ENCODE assay signal across 9 cellular contexts in the genomic region with DNA sequence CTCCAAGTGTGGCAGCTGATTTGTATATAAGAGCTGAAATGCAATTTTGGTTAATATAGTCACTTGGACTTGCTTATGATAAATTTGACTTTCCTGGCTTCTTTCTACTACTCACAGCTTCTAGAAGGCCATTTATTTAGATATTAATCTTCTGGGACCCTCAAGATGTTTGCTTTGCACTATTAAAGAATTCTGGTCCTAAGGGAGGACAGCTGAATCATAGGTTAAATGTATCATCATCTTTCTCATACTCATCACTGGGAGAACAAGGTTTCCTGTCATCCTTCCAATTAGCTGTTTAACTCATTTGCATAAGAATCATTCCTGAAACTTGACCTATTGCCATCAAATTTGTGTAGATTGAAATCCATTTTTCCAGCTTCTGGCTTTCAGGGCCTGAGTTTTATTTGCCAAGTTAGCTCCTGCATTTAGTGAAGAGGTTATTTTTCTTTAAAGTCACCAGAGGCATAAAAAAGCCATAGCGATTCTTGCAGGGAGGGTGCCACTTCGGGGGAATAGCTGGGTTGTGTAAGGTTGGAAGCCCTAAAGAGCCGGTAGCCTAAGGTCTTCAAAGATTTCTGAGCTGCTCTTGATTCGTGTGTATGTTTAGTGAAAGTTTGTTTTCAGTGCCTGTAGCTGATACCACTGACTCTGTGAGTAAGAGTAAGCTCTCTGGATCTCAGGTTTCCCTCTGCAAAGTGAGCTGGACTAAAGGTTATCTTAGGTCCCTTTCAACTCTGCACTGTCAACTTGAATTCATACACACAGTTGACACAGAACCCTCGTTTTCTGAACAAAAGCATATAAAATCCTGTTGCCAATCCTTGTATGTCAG. TPM values are rescaled to one million over a fixed set of nuclear protein-coding genes. Genes with fewer than 3 reads are reported as not detected.
DNase-seq lines count a peak whose midpoint lies in the region; ATAC-seq and TF ChIP-seq lines count a peak whose summit lies in the region.
"Had no signal": no experiment of that assay in that cellular context is flagged by ENCODE, and none has a peak within 500 bp of the region (broad histone marks: within the 10 kb centered on the region; RNA-seq: fewer than 3 reads in every experiment).

No MANE protein-coding gene starts in this region.

- no peak for TF ChIP-seq EP300 in ovary (IDR thresholded peaks at IDR 0.05)

- H3K9me3 Mint-ChIP-seq in CD8-positive, alpha-beta memory T cell: no peaks in the 10 kb centered on the region

- ATAC-seq in HG03342 (IDR thresholded peaks at IDR 0.05; ENCODE audit: unreplicated experiment) (no peak), HG03439 (IDR thresholded peaks at IDR 0.05; ENCODE audit: unreplicated experiment) (no peak)

- H3K36me3 Mint-ChIP-seq in CD8-positive, alpha-beta memory T cell: peaks cover 3 to 60% (median 4%) of the 10 kb centered on the region in 3 donors

- peak overlapping the region; percentile 88 for H3K27ac ChIP-seq in CD8-positive, alpha-beta memory T cell (ENCODE audit: low read depth, low read length)
- H3K27ac ChIP-seq in dorsolateral prefrontal cortex (peak overlapping the region in 11 of 59 donors; percentile 7 to 98 (median 93)), ovary (peak overlapping the region in 1 of 2 donors; percentile 3)

- H3K9me3 ChIP-seq in CD8-positive, alpha-beta memory T cell (ENCODE audit: low read length): no peaks in the 10 kb centered on the region
- H3K9me3 ChIP-seq in ovary: no peaks in the 10 kb centered on the region

- DNase-seq in CD8-positive, alpha-beta memory T cell: no peak
- peak; percentile 80 for DNase-seq in LNCaP clone FGC (ENCODE audit: low read depth)
- no peak for DNase-seq in dorsolateral prefrontal cortex
- no peak for DNase-seq in ovary
- no peak for DNase-seq in SIG-M5 treated with dmso at 0.1 percent for 504 hours (lab: John Stamatoyannopoulos, UW; ENCODE audit: unreplicated experiment)
- no peak for DNase-seq in H4 (ENCODE audit: low spot score)
- DNase-seq: mammary epithelial cell had no signal

- WGBS in ovary, 3 donors: 51 to 65% (median 52%) methylated on average over 5 of the region's 5 CpGs

- TF ChIP-seq CTCF in LNCaP clone FGC (IDR thresholded peaks at IDR 0.05; ENCODE audit: control insufficient read depth, extremely low read depth, insufficient read depth) (no peak), dorsolateral prefrontal cortex (IDR thresholded peaks at IDR 0.05 in 54 of 56, conservative IDR thresholded peaks at IDR 0.05 in 2 of 56; ENCODE audit: low read depth in 1 of 56, partially characterized antibody in 56 of 56) (no peak), ovary (IDR thresholded peaks at IDR 0.05) (no peak)

- CTCF ChIA-PET in CD8-positive, alpha-beta memory T cell (lab: Charles Lee): interaction anchor here (0.7 to 9.8 kb wide), 14 partner anchors 11 to 153 kb away, joined by 3 to 81 read pairs (median 4); no protein-coding TSS in a partner anchor

- intact Hi-C loops in dorsolateral prefrontal cortex (cut with DNase I): no loop called here
- intact Hi-C loops in ovary (cut with DNase I): no loop called here

- H3K27me3 ChIP-seq in CD8-positive, alpha-beta memory T cell (ENCODE audit: insufficient read depth, low read length, poor library complexity, severe bottlenecking): no peaks in the 10 kb centered on the region
- no peaks in the 10 kb centered on the region for H3K27me3 ChIP-seq in dorsolateral prefrontal cortex
- no peaks in the 10 kb centered on the region for H3K27me3 ChIP-seq in ovary

- no peak for TF ChIP-seq POLR2A in ovary (IDR thresholded peaks at IDR 0.05)

- H3K4me3 ChIP-seq in CD8-positive, alpha-beta memory T cell (ENCODE audit: low read length): peak overlapping the region; percentile 49
- H3K4me3 ChIP-seq in LNCaP clone FGC (ENCODE audit: low read depth, low read length): peak overlapping the region; percentile 22
- H3K4me3 ChIP-seq in dorsolateral prefrontal cortex: peak overlapping the region in 45 of 59 donors; percentile 5 to 92 (median 79)
- H3K4me3 ChIP-seq in ovary: peak overlapping the region; percentile 3

- H3K4me3 Mint-ChIP-seq in CD8-positive, alpha-beta memory T cell: peak overlapping the region; percentile 87 to 98 (median 92)

- peaks cover 35% of the 10 kb centered on the region for H3K4me1 ChIP-seq in CD8-positive, alpha-beta memory T cell (ENCODE audit: insufficient read depth, low read length)
- H3K4me1 ChIP-seq in ovary (ENCODE audit: insufficient read depth): peaks cover 7% of the 10 kb centered on the region

- POLR2A ChIA-PET in CD8-positive, alpha-beta memory T cell (lab: Charles Lee): interaction anchor here (0.6 to 3.7 kb wide), 6 partner anchors 11 to 94 kb away, joined by 3 to 24 read pairs (median 6); no protein-coding TSS in a partner anchor

- H3K27me3 Mint-ChIP-seq in CD8-positive, alpha-beta memory T cell: peaks cover 0 to 5% of the 10 kb centered on the region in 2 donors

- peaks cover 3% of the 10 kb centered on the region for H3K36me3 ChIP-seq in CD8-positive, alpha-beta memory T cell (ENCODE audit: insufficient read depth, low read length)
- H3K36me3 ChIP-seq in ovary: no peaks in the 10 kb centered on the region

- peaks cover 66 to 80% (median 79%) of the 10 kb centered on the region in 3 donors for H3K4me1 Mint-ChIP-seq in CD8-positive, alpha-beta memory T cell

- H3K27ac Mint-ChIP-seq in CD8-positive, alpha-beta memory T cell: peak overlapping the region; percentile 54 to 97 (median 87)

RNA-seq across cellular contexts. Expression of gene MAP3K8, which starts 4.2 kb away (rescaled TPM):
- 10 to 100 TPM; 40.3 to 42.6 TPM for total RNA-seq in CD8-positive, alpha-beta memory T cell
- polyA plus RNA-seq in CD8-positive, alpha-beta memory T cell: 16.4 TPM
- 10 to 100 TPM in 57 of 120 experiments, 1 to 10 TPM in 63; 2.7 to 29.1 (median 9.8) TPM for total RNA-seq in dorsolateral prefrontal cortex
- total RNA-seq in ovary: 10 to 100 TPM in 6 of 7 donors, 1 to 10 TPM in 1; 9.9 to 32.5 (median 13.5) TPM
- 10 to 100 TPM in 1 of 2 donors, 1 to 10 TPM in 1; 7.7 to 13.8 TPM for polyA plus RNA-seq in ovary
- 0.94 and 3.3 TPM in 2 replicates for total RNA-seq in H4 (2014; rRNA removed; shearing (Covaris generic))

Comparison
In these comparisons a context has a peak if more than half of its experiments do, and no peak if none do; other contexts are left out.
1. H3K4me3 ChIP-seq: peak in every context shown above with its lines; median percentile 79 in dorsolateral prefrontal cortex; 49 in CD8-positive, alpha-beta memory T cell; 22 in LNCaP clone FGC; 3 in ovary.